Comparison of ENCODE assay signal across 10 cellular contexts in genomic region chr1:54378157-54378883, GRCh38. TPM values are rescaled to one million over a fixed set of nuclear protein-coding genes. Genes with fewer than 3 reads are reported as not detected.
DNase-seq lines count a peak whose midpoint lies in the region; TF ChIP-seq lines count a peak whose summit lies in the region.
"Had no signal": no experiment of that assay in that cellular context is flagged by ENCODE, and none has a peak within 500 bp of the region (broad histone marks: within the 10 kb centered on the region; RNA-seq: fewer than 3 reads in every experiment).

No MANE protein-coding gene starts in this region.

- H3K4me3 Mint-ChIP-seq in IgD-negative memory B cell (peak overlapping the region; percentile 16 to 92 (median 62)), neural progenitor cell (peak overlapping the region; percentile 14)

- H3K27ac ChIP-seq in DOHH2 (ENCODE audit: low read depth, low read length) = peak overlapping the region; percentile 90
- peak overlapping the region; percentile 92 for H3K27ac ChIP-seq in neural progenitor cell

- H3K4me1 Mint-ChIP-seq in IgD-negative memory B cell = peaks cover 41 to 52% (median 41%) of the 10 kb centered on the region in 3 donors
- H3K4me1 Mint-ChIP-seq in neural progenitor cell = peaks cover 75% of the 10 kb centered on the region

- H3K4me3 ChIP-seq in DOHH2 (ENCODE audit: low read length) (peak overlapping the region; percentile 72), neural progenitor cell (peak overlapping the region; percentile 32)
- H3K4me3 ChIP-seq: tibial nerve had no signal

- H3F3A ChIP-seq in DOHH2 (ENCODE audit: control insufficient read depth, insufficient read depth) = 0 out of 2 replicates have a peak, but pooled peaks cover 5% of the 10 kb centered on the region
- H3F3A ChIP-seq in neural progenitor cell (ENCODE audit: low read depth) = peaks cover 36% of the 10 kb centered on the region

- no peaks in the 10 kb centered on the region for H3K36me3 Mint-ChIP-seq in IgD-negative memory B cell
- peaks cover 20% of the 10 kb centered on the region for H3K36me3 Mint-ChIP-seq in neural progenitor cell

- H3K79me2 ChIP-seq in DOHH2 (ENCODE audit: control insufficient read depth, low read length) (peaks cover 38% of the 10 kb centered on the region), neural progenitor cell (ENCODE audit: low read depth) (peaks cover 91% of the 10 kb centered on the region)

- peak overlapping the region; percentile 87 to 94 (median 90) for H3K27ac Mint-ChIP-seq in IgD-negative memory B cell
- peak overlapping the region; percentile 97 for H3K27ac Mint-ChIP-seq in neural progenitor cell

- no peak for TF ChIP-seq POLR2A in erythroblast (IDR thresholded peaks at IDR 0.05; ENCODE audit: low read length)

- H3K36me3 ChIP-seq in DOHH2 (ENCODE audit: control insufficient read depth, low read length) (no peaks in the 10 kb centered on the region; the same call in 1 of the 2 replicates), neural progenitor cell (no peaks in the 10 kb centered on the region)

- peaks cover 62% of the 10 kb centered on the region for H3K4me1 ChIP-seq in DOHH2 (ENCODE audit: control insufficient read depth, low read length)
- peaks cover 67% of the 10 kb centered on the region for H3K4me1 ChIP-seq in neural progenitor cell

- H3K9ac ChIP-seq in neural progenitor cell = no peak overlapping the region

- peak overlapping the region; percentile 74 for H3K4me2 ChIP-seq in DOHH2 (ENCODE audit: low read length)
- peak overlapping the region; percentile 73 for H3K4me2 ChIP-seq in neural progenitor cell

- H3K27me3 Mint-ChIP-seq in IgD-negative memory B cell (no peaks in the 10 kb centered on the region), neural progenitor cell (ENCODE audit: insufficient read depth, low read depth) (peaks cover 10% of the 10 kb centered on the region)

- H4K20me1 ChIP-seq in DOHH2 (ENCODE audit: control insufficient read depth, insufficient read depth, low read depth, low read length) (no peaks in the 10 kb centered on the region), neural progenitor cell (ENCODE audit: low read depth) (peaks cover 92% of the 10 kb centered on the region)

- H2AFZ ChIP-seq in neural progenitor cell (replicated peaks) = no peak overlapping the region

- no peaks in the 10 kb centered on the region for H3K27me3 ChIP-seq in DOHH2 (ENCODE audit: control insufficient read depth, low read length)
- no peaks in the 10 kb centered on the region for H3K27me3 ChIP-seq in neural progenitor cell
- H3K27me3 ChIP-seq: tibial nerve had no signal

- no peak for TF ChIP-seq CTCF in DOHH2 (IDR thresholded peaks at IDR 0.05; ENCODE audit: low read depth, low read length, poor library complexity, severe bottlenecking)
- TF ChIP-seq CTCF in neural progenitor cell (IDR thresholded peaks at IDR 0.05) = no peak

- H3K9me3 Mint-ChIP-seq in IgD-negative memory B cell = no peaks in the 10 kb centered on the region
- H3K9me3 Mint-ChIP-seq in neural progenitor cell = no peaks in the 10 kb centered on the region

- DNase-seq in erythroblast (lab: John Stamatoyannopoulos, UW) (peak; percentile 28 to 30), neural progenitor cell (ENCODE audit: low spot score) (peak; percentile 95), SW480 (ENCODE audit: low spot score) (no peak), NCI-H2227 (lab: John Stamatoyannopoulos, UW; ENCODE audit: unreplicated experiment) (no peak), NCI-H1930 (lab: John Stamatoyannopoulos, UW) (no peak)
- no peak for DNase-seq in stimulated activated naive CD4-positive, alpha-beta T cell (lab: John Stamatoyannopoulos, UW)
- DNase-seq: NCI-H1694 treated with DMSO at 0.1 percent for 48 hours had no signal

- no peaks in the 10 kb centered on the region for H3K9me2 ChIP-seq in DOHH2 (replicated peaks; ENCODE audit: control insufficient read depth, low read length)

- no peaks in the 10 kb centered on the region for H3K9me3 ChIP-seq in DOHH2 (ENCODE audit: control insufficient read depth, insufficient read depth, low read length)
- no peaks in the 10 kb centered on the region for H3K9me3 ChIP-seq in neural progenitor cell (ENCODE audit: low read depth)
- H3K9me3 ChIP-seq: tibial nerve had no signal

RNA-seq across cellular contexts. Expression of gene SSBP3, which starts 27.9 kb away (rescaled TPM):
- polyA plus RNA-seq in IgD-negative memory B cell = 6.6 TPM
- 53.0 and 86.1 TPM in 2 replicates for total RNA-seq in neural progenitor cell (ENCODE audit: low replicate concordance)

Comparison
In these comparisons a context has a peak if more than half of its experiments do, and no peak if none do; other contexts are left out.
1. DNase-seq: peak in erythroblast (2 of 2) and neural progenitor cell (single experiment); none in stimulated activated naive CD4-positive, alpha-beta T cell (0 of 6), SW480 (single experiment), NCI-H2227 (single experiment) and NCI-H1930 (0 of 2).